In the genomic region with DNA sequence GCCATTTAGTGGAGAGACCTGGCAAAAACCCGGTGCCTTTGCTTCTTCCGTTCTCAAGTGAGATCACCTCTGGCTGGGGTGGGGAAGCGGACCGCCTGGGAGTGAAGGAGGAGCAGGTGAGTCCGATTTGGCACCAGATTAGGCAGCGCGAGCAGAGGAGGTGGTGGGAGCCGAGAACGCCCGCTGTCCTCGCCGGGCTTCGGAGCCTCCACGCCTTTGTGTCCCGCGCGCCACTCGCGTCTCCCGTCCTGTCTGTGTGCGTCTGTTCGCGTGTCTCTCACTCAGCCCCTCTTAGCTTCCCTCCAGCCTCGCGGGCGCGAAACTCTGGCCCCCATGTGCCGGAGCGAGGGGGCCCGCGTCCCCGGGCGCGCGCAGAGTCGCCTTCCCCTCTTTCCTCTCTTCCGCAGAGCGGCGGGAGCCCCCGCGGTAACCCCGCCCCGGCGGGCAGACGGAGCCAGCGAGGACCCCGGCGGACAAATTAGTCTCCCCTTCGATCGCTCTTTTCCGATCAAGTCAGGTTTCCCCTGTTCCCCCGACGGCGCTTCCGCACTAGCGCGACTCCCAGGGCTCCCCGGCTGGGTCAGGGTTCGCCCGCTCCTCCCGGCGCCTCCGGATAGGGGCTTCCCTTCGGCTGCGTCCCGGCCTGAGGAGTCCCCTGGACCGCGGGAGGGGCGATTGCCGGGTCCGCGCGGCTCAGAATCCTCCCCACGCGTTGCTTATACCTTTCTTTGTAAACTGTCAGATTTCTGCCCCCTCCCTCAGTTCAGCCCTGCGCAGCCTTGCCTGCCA, we compare ENCODE assay signal across 14 cellular contexts. TPM values are rescaled to one million over a fixed set of nuclear protein-coding genes. Genes with fewer than 3 reads are reported as not detected.
A peak's percentile ranks its signal among the peaks of the same experiment; 100 is the strongest.
DNase-seq lines count a peak whose midpoint lies in the region; ATAC-seq, FAIRE-seq and TF ChIP-seq lines count a peak whose summit lies in the region.
"Had no signal": no experiment of that assay in that cellular context is flagged by ENCODE, and none has a peak within 500 bp of the region (broad histone marks: within the 10 kb centered on the region; RNA-seq: fewer than 3 reads in every experiment).

No MANE protein-coding gene starts in this region.

- TF ChIP-seq CTCF in astrocyte (IDR thresholded peaks at IDR 0.05; ENCODE audit: insufficient read depth, low read depth, low read length): no peak
- TF ChIP-seq CTCF in thoracic aorta (IDR thresholded peaks at IDR 0.05): no peak

- H3K36me3 Mint-ChIP-seq in activated naive CD4-positive, alpha-beta T cell treated with anti-CD3 and anti-CD28 coated beads for 36 hours (ENCODE audit: low read depth): no peaks in the 10 kb centered on the region
- H3K36me3 Mint-ChIP-seq in activated naive CD4-positive, alpha-beta T cell treated with anti-CD3 and anti-CD28 coated beads, Interleukin-2, amount 10 ng/mL, durations not matched to agents 7 days and 5 days: no peaks in the 10 kb centered on the region
- H3K36me3 Mint-ChIP-seq in astrocyte (ENCODE audit: low read depth, unreplicated experiment): no peaks in the 10 kb centered on the region

- H3K23ac ChIP-seq in mesendoderm (ENCODE audit: low read length): no peak overlapping the region

- no peaks in the 10 kb centered on the region for H4K20me1 ChIP-seq in astrocyte (ENCODE audit: insufficient read depth, low read length)

- H3K9me3 ChIP-seq in astrocyte (ENCODE audit: insufficient read depth, low read depth, low read length) (no peaks in the 10 kb centered on the region), thoracic aorta (no peaks in the 10 kb centered on the region)

- peaks cover 82% of the 10 kb centered on the region for H3K27me3 ChIP-seq in astrocyte (ENCODE audit: insufficient read depth, low read length)
- H3K27me3 ChIP-seq in mesendoderm (ENCODE audit: insufficient read depth, low read length, poor library complexity): peaks cover 54% of the 10 kb centered on the region
- H3K27me3 ChIP-seq in thoracic aorta (replicated peaks; ENCODE audit: insufficient read depth): peaks cover 13% of the 10 kb centered on the region

- no peaks in the 10 kb centered on the region for H3K4me1 ChIP-seq in astrocyte (ENCODE audit: insufficient read depth, low read length)
- peaks cover 2% of the 10 kb centered on the region for H3K4me1 ChIP-seq in mesendoderm (ENCODE audit: control insufficient read depth, low read depth, low read length)
- H3K4me1 ChIP-seq in thoracic aorta (ENCODE audit: control insufficient read depth in 1 of 2, low read depth in 2 of 2): peaks cover 6 to 17% of the 10 kb centered on the region in 2 donors

- H3K9ac ChIP-seq in astrocyte (ENCODE audit: low read length): no peak overlapping the region
- H3K9ac ChIP-seq in mesendoderm (ENCODE audit: low read length): peak overlapping the region; percentile 17

- DNase-seq in activated naive CD4-positive, alpha-beta T cell treated with anti-CD3 and anti-CD28 coated beads for 36 hours: no peak
- DNase-seq in activated naive CD4-positive, alpha-beta T cell treated with anti-CD3 and anti-CD28 coated beads, Interleukin-2, amount 10 ng/mL, durations not matched to agents 7 days and 5 days: no peak
- DNase-seq in astrocyte (ENCODE audit: low read depth) (no peak), mesendoderm (peak; percentile 49), thoracic aorta (ENCODE audit: low spot score) (no peak), SK-N-DZ (ENCODE audit: low spot score) (no peak), erythroblast (lab: John Stamatoyannopoulos, UW) (no peak)
- DNase-seq: central memory CD4-positive, alpha-beta T cell; HFFc6; mammary epithelial cell; MV-4-11; T-helper 9 cell had no signal

- TF ChIP-seq POLR2A in erythroblast (IDR thresholded peaks at IDR 0.05; ENCODE audit: low read length): no peak

- no peak overlapping the region for H3K4ac ChIP-seq in mesendoderm (ENCODE audit: low read depth, low read length)

- ATAC-seq in thoracic aorta (ENCODE audit: insufficient number of reproducible peaks, low FRiP score, low read depth) (no peak), HG02970 (IDR thresholded peaks at IDR 0.05; ENCODE audit: low FRiP score, unreplicated experiment) (no peak)

- no peak overlapping the region for H2AK5ac ChIP-seq in mesendoderm (ENCODE audit: low read length)

- H3K4me3 Mint-ChIP-seq in activated naive CD4-positive, alpha-beta T cell treated with anti-CD3 and anti-CD28 coated beads for 36 hours: peak overlapping the region; percentile 49
- no peak overlapping the region for H3K4me3 Mint-ChIP-seq in activated naive CD4-positive, alpha-beta T cell treated with anti-CD3 and anti-CD28 coated beads, Interleukin-2, amount 10 ng/mL, durations not matched to agents 7 days and 5 days
- H3K4me3 Mint-ChIP-seq in astrocyte (ENCODE audit: unreplicated experiment): peak overlapping the region; percentile 50
- H3K4me3 Mint-ChIP-seq: HFFc6 had no signal

- intact Hi-C loops in activated naive CD4-positive, alpha-beta T cell treated with anti-CD3 and anti-CD28 coated beads for 36 hours (cut with micrococcal nuclease): no loop called here

- no peak for FAIRE-seq in astrocyte (lab: Jason Lieb, UNC)

- no peak overlapping the region for H3K27ac Mint-ChIP-seq in activated naive CD4-positive, alpha-beta T cell treated with anti-CD3 and anti-CD28 coated beads for 36 hours
- H3K27ac Mint-ChIP-seq in activated naive CD4-positive, alpha-beta T cell treated with anti-CD3 and anti-CD28 coated beads, Interleukin-2, amount 10 ng/mL, durations not matched to agents 7 days and 5 days: no peak overlapping the region
- H3K27ac Mint-ChIP-seq in astrocyte (ENCODE audit: unreplicated experiment): peak overlapping the region; percentile 18
- H3K27ac Mint-ChIP-seq: HFFc6 had no signal

- H3K79me2 ChIP-seq in astrocyte (ENCODE audit: insufficient read depth, low read length) (no peaks in the 10 kb centered on the region), mesendoderm (ENCODE audit: control insufficient read depth, insufficient read depth, low read length) (no peaks in the 10 kb centered on the region)

- no peak overlapping the region for H3K4me3 ChIP-seq in astrocyte (ENCODE audit: insufficient read depth, low read depth, low read length)
- H3K4me3 ChIP-seq in mesendoderm (ENCODE audit: low read length): peak overlapping the region; percentile 7
- H3K4me3 ChIP-seq in thoracic aorta: peak overlapping the region; percentile 60

- peak overlapping the region; percentile 69 for H3K56ac ChIP-seq in mesendoderm (ENCODE audit: low read length)

- CTCF ChIA-PET in activated naive CD4-positive, alpha-beta T cell treated with anti-CD3 and anti-CD28 coated beads for 36 hours (lab: Charles Lee): no interaction called here
- CTCF ChIA-PET in activated naive CD4-positive, alpha-beta T cell treated with anti-CD3 and anti-CD28 coated beads, Interleukin-2, amount 10 ng/mL, durations not matched to agents 7 days and 5 days (lab: Charles Lee): no interaction called here

- H3K9me3 Mint-ChIP-seq in activated naive CD4-positive, alpha-beta T cell treated with anti-CD3 and anti-CD28 coated beads for 36 hours: no peaks in the 10 kb centered on the region
- H3K9me3 Mint-ChIP-seq in activated naive CD4-positive, alpha-beta T cell treated with anti-CD3 and anti-CD28 coated beads, Interleukin-2, amount 10 ng/mL, durations not matched to agents 7 days and 5 days: no peaks in the 10 kb centered on the region
- H3K9me3 Mint-ChIP-seq in astrocyte (ENCODE audit: unreplicated experiment): peaks cover 3% of the 10 kb centered on the region
- H3K9me3 Mint-ChIP-seq: HFFc6 had no signal

- H3K27me3 Mint-ChIP-seq in activated naive CD4-positive, alpha-beta T cell treated with anti-CD3 and anti-CD28 coated beads for 36 hours (ENCODE audit: low read depth): peaks cover 64% of the 10 kb centered on the region
- peaks cover 74% of the 10 kb centered on the region for H3K27me3 Mint-ChIP-seq in activated naive CD4-positive, alpha-beta T cell treated with anti-CD3 and anti-CD28 coated beads, Interleukin-2, amount 10 ng/mL, durations not matched to agents 7 days and 5 days
- peaks cover 69% of the 10 kb centered on the region for H3K27me3 Mint-ChIP-seq in astrocyte (ENCODE audit: low read depth, unreplicated experiment)

- H4K5ac ChIP-seq in mesendoderm (ENCODE audit: low read length): no peak overlapping the region

- no CpG with 5 or more reads among the region's 76 CpGs for WGBS in mesendoderm (ENCODE audit: extremely low coverage, insufficient coverage, low lambda C conversion rate)

- H3K79me1 ChIP-seq in mesendoderm (ENCODE audit: low read length): no peaks in the 10 kb centered on the region

- H3K18ac ChIP-seq in mesendoderm (ENCODE audit: low read length): no peak overlapping the region

- H3K4me2 ChIP-seq in astrocyte (ENCODE audit: low read length): peak overlapping the region; percentile 55
- H3K4me2 ChIP-seq in mesendoderm (ENCODE audit: low read length): peak overlapping the region; percentile 60

- no peak overlapping the region for H4K8ac ChIP-seq in mesendoderm (ENCODE audit: low read depth, low read length)

- H2AFZ ChIP-seq in astrocyte (ENCODE audit: low read depth, low read length): peak overlapping the region; percentile 40

- no peak overlapping the region for H2BK120ac ChIP-seq in mesendoderm (ENCODE audit: low read depth, low read length)

- H3K27ac ChIP-seq in astrocyte (ENCODE audit: low read depth, low read length) (no peak overlapping the region), mesendoderm (ENCODE audit: low read depth, low read length) (no peak overlapping the region), thoracic aorta (no peak overlapping the region)

- no peak overlapping the region for H2BK15ac ChIP-seq in mesendoderm (replicated peaks; ENCODE audit: low read depth)

- H2BK5ac ChIP-seq in mesendoderm (ENCODE audit: low read length): no peak overlapping the region

- H3K36me3 ChIP-seq in astrocyte (ENCODE audit: insufficient read depth, low read length) (no peaks in the 10 kb centered on the region), mesendoderm (ENCODE audit: control insufficient read depth, insufficient read depth, low read length) (no peaks in the 10 kb centered on the region), thoracic aorta (no peaks in the 10 kb centered on the region)

- peaks cover 17% of the 10 kb centered on the region for H3K4me1 Mint-ChIP-seq in activated naive CD4-positive, alpha-beta T cell treated with anti-CD3 and anti-CD28 coated beads for 36 hours (ENCODE audit: low read depth)
- H3K4me1 Mint-ChIP-seq in activated naive CD4-positive, alpha-beta T cell treated with anti-CD3 and anti-CD28 coated beads, Interleukin-2, amount 10 ng/mL, durations not matched to agents 7 days and 5 days: peaks cover 10% of the 10 kb centered on the region
- H3K4me1 Mint-ChIP-seq in astrocyte (ENCODE audit: low read depth, unreplicated experiment): peaks cover 2% of the 10 kb centered on the region

RNA-seq across cellular contexts. Expression of gene POU4F3, which starts 7.1 kb away (rescaled TPM):
- not detected for total RNA-seq in activated naive CD4-positive, alpha-beta T cell treated with anti-CD3 and anti-CD28 coated beads for 36 hours
- total RNA-seq in astrocyte (0.18 TPM in 1 of 2 replicates, not detected in the other), thoracic aorta (not detected)
- 0.11 TPM for polyA plus RNA-seq in mesendoderm (2013, experiment 1 of 2)
- polyA plus RNA-seq in mesendoderm (2013, experiment 2 of 2): 0.08 TPM
- not detected in 2 replicates for polyA plus RNA-seq in SK-N-DZ (2014; cell fraction: cytosol; rRNA removed)
- not detected in 2 replicates for polyA plus RNA-seq in SK-N-DZ (2014; cell fraction: nucleus; rRNA removed)
- total RNA-seq: fibroblast of villous mesenchyme, mammary epithelial cell had no signal
